ENCODE assay signal across 16 cellular contexts in the genomic region with DNA sequence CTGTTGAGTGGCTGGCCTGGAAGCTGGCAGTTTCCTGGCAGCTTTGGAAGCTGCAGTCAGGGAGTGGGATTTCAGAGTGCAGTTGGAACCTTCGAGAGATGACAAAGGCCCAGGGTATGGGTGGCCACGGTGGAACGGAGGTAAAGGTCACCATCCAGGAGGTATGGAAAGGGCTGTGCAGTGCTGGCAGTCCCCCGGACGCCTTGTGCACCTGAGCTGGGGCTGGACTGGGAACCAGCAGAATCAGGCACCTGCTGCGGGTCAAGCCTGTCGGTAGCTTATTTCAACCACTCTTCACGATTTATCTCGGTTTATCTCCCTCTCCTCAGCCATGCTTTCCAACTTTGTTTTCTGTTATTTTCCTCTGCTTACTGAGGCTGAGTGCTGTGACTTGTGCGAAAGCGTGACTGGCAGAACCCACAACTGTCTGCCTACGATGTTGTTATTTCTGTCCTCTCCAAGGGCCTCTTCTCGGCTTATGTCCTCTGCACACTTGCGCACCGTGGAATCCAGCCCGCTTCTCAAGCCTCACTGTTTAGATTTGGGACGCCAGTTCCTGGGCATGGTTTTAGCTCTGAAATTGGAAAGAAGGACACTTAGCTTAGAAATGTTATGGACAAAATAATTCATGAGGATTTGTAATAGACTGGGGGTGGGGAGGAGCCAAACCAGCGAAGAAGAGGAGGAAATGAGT.
"Had no signal": no experiment of that assay in that cellular context is flagged by ENCODE, and none has a peak within 500 bp of the region (broad histone marks: within the 10 kb centered on the region; RNA-seq: fewer than 3 reads in every experiment).

No MANE protein-coding gene starts in this region.

- DNase-seq: activated B cell treated with CpG ODN at 0.5 μM for 24 hours; activated CD4-positive, alpha-beta T cell treated with anti-CD3 and anti-CD28 coated beads for 48 hours; activated CD8-positive, alpha-beta T cell treated with anti-CD3 and anti-CD28 coated beads, Interleukin-2, amount 10 ng/mL, durations not matched to agents 7 days and 5 days; activated naive CD4-positive, alpha-beta T cell treated with anti-CD3 and anti-CD28 coated beads for 36 hours; activated T-cell treated with anti-CD3 and anti-CD28 coated beads for 4 hours; erythroblast; gastrocnemius medialis; left colon; mammary epithelial cell; psoas muscle; sigmoid colon; stimulated activated CD4-positive, alpha-beta T cell treated with anti-CD3 and anti-CD28 coated beads, Interleukin-1b, Interleukin-23, amount 100 ng/mL, for 48 hours; uterus had no signal

- H3K4me3 ChIP-seq: cardiac muscle cell, gastrocnemius medialis, psoas muscle, sigmoid colon, uterus had no signal

- H3K36me3 Mint-ChIP-seq: natural killer cell treated with Interleukin-12 subunit alpha and Interleukin-12 subunit beta and Interleukin-15 and Interleukin-18, amount 100 ng/mL, for 72 hours had no signal

- H3K4me1 ChIP-seq: gastrocnemius medialis, psoas muscle, uterus had no signal

- H3K9me3 Mint-ChIP-seq: activated B cell treated with CpG ODN at 0.5 μM for 24 hours; activated naive CD4-positive, alpha-beta T cell treated with anti-CD3 and anti-CD28 coated beads for 36 hours; natural killer cell treated with Interleukin-12 subunit alpha and Interleukin-12 subunit beta and Interleukin-15 and Interleukin-18, amount 100 ng/mL, for 72 hours; T-helper 2 cell treated with Interferon-gamma antibody and Interleukin-4, amounts not matched to agents 5 μg/mL and 100 μg/mL, for 36 hours had no signal

- H3K27ac Mint-ChIP-seq: activated B cell treated with CpG ODN at 0.5 μM for 24 hours; activated CD8-positive, alpha-beta T cell treated with anti-CD3 and anti-CD28 coated beads, Interleukin-2, amount 10 ng/mL, durations not matched to agents 7 days and 5 days; activated naive CD4-positive, alpha-beta T cell treated with anti-CD3 and anti-CD28 coated beads for 36 hours; T-helper 2 cell treated with Interferon-gamma antibody and Interleukin-4, amounts not matched to agents 5 μg/mL and 100 μg/mL, for 36 hours had no signal

- H3K9me3 ChIP-seq: gastrocnemius medialis, psoas muscle, sigmoid colon, uterus had no signal

- ATAC-seq: activated CD8-positive, alpha-beta T cell treated with anti-CD3 and anti-CD28 coated beads, Interleukin-2, amount 10 ng/mL, durations not matched to agents 7 days and 5 days; gastrocnemius medialis; left colon; natural killer cell treated with Interleukin-12 subunit alpha and Interleukin-12 subunit beta and Interleukin-15 and Interleukin-18, amount 100 ng/mL, for 72 hours; psoas muscle had no signal

- H3K4me3 Mint-ChIP-seq: activated B cell treated with CpG ODN at 0.5 μM for 24 hours; activated CD8-positive, alpha-beta T cell treated with anti-CD3 and anti-CD28 coated beads, Interleukin-2, amount 10 ng/mL, durations not matched to agents 7 days and 5 days; activated naive CD4-positive, alpha-beta T cell treated with anti-CD3 and anti-CD28 coated beads for 36 hours; natural killer cell treated with Interleukin-12 subunit alpha and Interleukin-12 subunit beta and Interleukin-15 and Interleukin-18, amount 100 ng/mL, for 72 hours; T-helper 2 cell treated with Interferon-gamma antibody and Interleukin-4, amounts not matched to agents 5 μg/mL and 100 μg/mL, for 36 hours had no signal

- H3K36me3 ChIP-seq: cardiac muscle cell, gastrocnemius medialis, sigmoid colon, uterus had no signal

- H3K27me3 ChIP-seq: uterus had no signal

- H3K27ac ChIP-seq: cardiac muscle cell, gastrocnemius medialis, psoas muscle, sigmoid colon, uterus had no signal
